In genomic region chr3:185823280-185824044, GRCh38 we compare ENCODE assay signal across 8 cellular contexts. TPM values are rescaled to one million over a fixed set of nuclear protein-coding genes. Genes with fewer than 3 reads are reported as not detected.
A peak's percentile ranks its signal among the peaks of the same experiment; 100 is the strongest.
DNase-seq lines count a peak whose midpoint lies in the region; ATAC-seq and TF ChIP-seq lines count a peak whose summit lies in the region.

No MANE protein-coding gene starts in this region.

- H3K27me3 Mint-ChIP-seq in activated CD8-positive, alpha-beta memory T cell treated with anti-CD3 and anti-CD28 coated beads, Interleukin-2, amount 10 ng/mL, durations not matched to agents 7 days and 5 days, result peaks cover 75% of the 10 kb centered on the region
- no peaks in the 10 kb centered on the region for H3K27me3 Mint-ChIP-seq in nephron progenitor cell (ENCODE audit: low read depth, poor library complexity)

- peak; percentile 41 for ATAC-seq in activated CD8-positive, alpha-beta memory T cell treated with anti-CD3 and anti-CD28 coated beads, Interleukin-2, amount 10 ng/mL, durations not matched to agents 7 days and 5 days
- ATAC-seq in HG02973 (IDR thresholded peaks at IDR 0.05; ENCODE audit: unreplicated experiment), result no peak
- ATAC-seq in GM19467 (IDR thresholded peaks at IDR 0.05; ENCODE audit: unreplicated experiment), result no peak

- peak overlapping the region; percentile 49 for H3K4me3 Mint-ChIP-seq in activated CD8-positive, alpha-beta memory T cell treated with anti-CD3 and anti-CD28 coated beads, Interleukin-2, amount 10 ng/mL, durations not matched to agents 7 days and 5 days
- peak overlapping the region; percentile 97 for H3K4me3 Mint-ChIP-seq in nephron progenitor cell

- peak overlapping the region; percentile 87 for H3K4me3 ChIP-seq in fibroblast of pulmonary artery (replicated peaks; ENCODE audit: low read depth, low read length)

- H3K36me3 Mint-ChIP-seq in activated CD8-positive, alpha-beta memory T cell treated with anti-CD3 and anti-CD28 coated beads, Interleukin-2, amount 10 ng/mL, durations not matched to agents 7 days and 5 days, result no peaks in the 10 kb centered on the region
- H3K36me3 Mint-ChIP-seq in nephron progenitor cell (ENCODE audit: low read depth), result peaks cover 24% of the 10 kb centered on the region

- H3K4me1 Mint-ChIP-seq in activated CD8-positive, alpha-beta memory T cell treated with anti-CD3 and anti-CD28 coated beads, Interleukin-2, amount 10 ng/mL, durations not matched to agents 7 days and 5 days, result peaks cover 11% of the 10 kb centered on the region
- H3K4me1 Mint-ChIP-seq in nephron progenitor cell, result peaks cover 61% of the 10 kb centered on the region

- peak; percentile 76 for DNase-seq in D341Med (ENCODE audit: low spot score)
- DNase-seq in KG1 (lab: John Stamatoyannopoulos, UW), result peak; percentile 45
- no peak for DNase-seq in activated CD8-positive, alpha-beta memory T cell treated with anti-CD3 and anti-CD28 coated beads, Interleukin-2, amount 10 ng/mL, durations not matched to agents 7 days and 5 days
- peak; percentile 47 for DNase-seq in fibroblast of pulmonary artery (ENCODE audit: low read depth)
- peak; percentile 70 for DNase-seq in nephron progenitor cell
- no peak for DNase-seq in COR-L47 (lab: John Stamatoyannopoulos, UW)

- TF ChIP-seq CTCF in fibroblast of pulmonary artery (IDR thresholded peaks at IDR 0.05; ENCODE audit: low read length, missing control alignments) (no peak), nephron progenitor cell (IDR thresholded peaks at IDR 0.05) (no peak)

- CTCF ChIA-PET in activated CD8-positive, alpha-beta memory T cell treated with anti-CD3 and anti-CD28 coated beads, Interleukin-2, amount 10 ng/mL, durations not matched to agents 7 days and 5 days (lab: Charles Lee), result interaction anchor here (1.1 to 1.6 kb wide), 3 partner anchors 55 to 163 kb away, joined by 3 to 4 read pairs (median 3); no protein-coding TSS in a partner anchor

- no peaks in the 10 kb centered on the region for H3K9me3 Mint-ChIP-seq in activated CD8-positive, alpha-beta memory T cell treated with anti-CD3 and anti-CD28 coated beads, Interleukin-2, amount 10 ng/mL, durations not matched to agents 7 days and 5 days (ENCODE audit: low read depth)
- H3K9me3 Mint-ChIP-seq in nephron progenitor cell, result peaks cover 23% of the 10 kb centered on the region

- H3K27ac Mint-ChIP-seq in activated CD8-positive, alpha-beta memory T cell treated with anti-CD3 and anti-CD28 coated beads, Interleukin-2, amount 10 ng/mL, durations not matched to agents 7 days and 5 days, result no peak overlapping the region
- H3K27ac Mint-ChIP-seq in nephron progenitor cell, result peak overlapping the region; percentile 100

RNA-seq across cellular contexts. Expression of gene IGF2BP2, which starts 1.4 kb away (rescaled TPM):
- total RNA-seq in activated CD8-positive, alpha-beta memory T cell treated with anti-CD3 and anti-CD28 coated beads, Interleukin-2, amount 10 ng/mL, durations not matched to agents 7 days and 5 days, result under 1 TPM in 1 of 2 experiments, not detected in 1; 0.09 TPM

Comparison
In these comparisons a context has a peak if more than half of its experiments do, and no peak if none do; other contexts are left out.
1. DNase-seq: peak in D341Med (single experiment), KG1 (single experiment), fibroblast of pulmonary artery (single experiment) and nephron progenitor cell (single experiment); none in activated CD8-positive, alpha-beta memory T cell treated with anti-CD3 and anti-CD28 coated beads, Interleukin-2, amount 10 ng/mL, durations not matched to agents 7 days and 5 days (single experiment) and COR-L47 (single experiment).